4 cellular contexts compared by ENCODE assay signal in the genomic region with DNA sequence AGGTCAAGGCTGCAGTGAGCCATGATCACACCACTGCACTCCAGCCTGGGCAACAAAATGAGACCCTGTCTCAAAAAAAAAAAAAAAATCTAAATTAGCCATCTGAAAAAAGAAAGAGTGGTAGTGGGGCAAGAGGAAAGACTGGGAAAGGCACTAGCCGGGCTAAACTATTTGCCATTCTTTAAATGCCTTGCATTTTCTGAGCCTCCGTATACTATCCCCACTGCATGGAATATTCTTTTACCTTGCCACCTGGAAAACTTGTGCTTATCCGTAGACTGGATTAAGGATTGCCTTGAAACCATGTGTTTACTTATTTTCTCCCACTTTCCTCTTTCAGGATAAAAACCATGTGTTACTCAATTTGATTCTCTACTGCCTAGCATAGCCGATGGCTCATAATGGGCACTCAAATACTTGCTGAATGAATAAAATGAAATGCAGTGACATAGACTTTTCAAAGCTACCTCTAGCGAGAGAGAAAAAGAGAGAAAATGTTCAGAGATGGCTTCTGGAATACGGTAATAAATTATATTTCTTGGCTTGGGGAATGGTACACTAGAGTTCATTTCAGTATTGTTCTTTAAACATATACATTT.
TF ChIP-seq lines count a peak whose summit lies in the region.

No MANE protein-coding gene starts in this region.

TF ChIP-seq in SK-N-SH, 30 proteins besides CTCF, POLR2A, EP300 and RAD21:
- TF ChIP-seq, protein P1, sequence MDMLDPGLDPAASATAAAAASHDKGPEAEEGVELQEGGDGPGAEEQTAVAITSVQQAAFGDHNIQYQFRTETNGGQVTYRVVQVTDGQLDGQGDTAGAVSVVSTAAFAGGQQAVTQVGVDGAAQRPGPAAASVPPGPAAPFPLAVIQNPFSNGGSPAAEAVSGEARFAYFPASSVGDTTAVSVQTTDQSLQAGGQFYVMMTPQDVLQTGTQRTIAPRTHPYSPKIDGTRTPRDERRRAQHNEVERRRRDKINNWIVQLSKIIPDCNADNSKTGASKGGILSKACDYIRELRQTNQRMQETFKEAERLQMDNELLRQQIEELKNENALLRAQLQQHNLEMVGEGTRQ (IDR thresholded peaks at IDR 0.05; ENCODE audit: borderline replicate concordance, low read depth, low read length) = no peak
- TF ChIP-seq TCF12 (IDR thresholded peaks at IDR 0.05) = 0 out of 2 replicates have a peak, but pooled peaks have one; percentile 11
- TF ChIP-seq GABPA (IDR thresholded peaks at IDR 0.05; ENCODE audit: low read depth) = no peak
- TF ChIP-seq TEAD4 (IDR thresholded peaks at IDR 0.05; ENCODE audit: borderline replicate concordance, insufficient read depth) = no peak
- no peak for TF ChIP-seq RFX5 (IDR thresholded peaks at IDR 0.05; ENCODE audit: low read length)
TF ChIP-seq in SK-N-SH: peak in this region for 1.

TF ChIP-seq in SK-N-SH treated with all-trans-retinoic acid at 6 μM for 48 hours, 23 proteins besides CTCF, POLR2A, EP300 and RAD21:
- TF ChIP-seq TCF4 (CRISPR knock-in tag; IDR thresholded peaks at IDR 0.05; ENCODE audit: borderline replicate concordance) (no peak), ZC3H10 (CRISPR knock-in tag; IDR thresholded peaks at IDR 0.05) (no peak), ESRRG (CRISPR knock-in tag; IDR thresholded peaks at IDR 0.05) (no peak), TOX (CRISPR knock-in tag; IDR thresholded peaks at IDR 0.05; ENCODE audit: borderline replicate concordance) (no peak), SNAI2 (CRISPR knock-in tag; IDR thresholded peaks at IDR 0.05) (no peak), ZNF70 (CRISPR knock-in tag; IDR thresholded peaks at IDR 0.05) (no peak), ZNF8 (CRISPR knock-in tag; IDR thresholded peaks at IDR 0.05) (no peak), GLIS3 (CRISPR knock-in tag; IDR thresholded peaks at IDR 0.05) (no peak), CSDC2 (CRISPR knock-in tag; IDR thresholded peaks at IDR 0.05) (no peak)
- TF ChIP-seq, protein P2, sequence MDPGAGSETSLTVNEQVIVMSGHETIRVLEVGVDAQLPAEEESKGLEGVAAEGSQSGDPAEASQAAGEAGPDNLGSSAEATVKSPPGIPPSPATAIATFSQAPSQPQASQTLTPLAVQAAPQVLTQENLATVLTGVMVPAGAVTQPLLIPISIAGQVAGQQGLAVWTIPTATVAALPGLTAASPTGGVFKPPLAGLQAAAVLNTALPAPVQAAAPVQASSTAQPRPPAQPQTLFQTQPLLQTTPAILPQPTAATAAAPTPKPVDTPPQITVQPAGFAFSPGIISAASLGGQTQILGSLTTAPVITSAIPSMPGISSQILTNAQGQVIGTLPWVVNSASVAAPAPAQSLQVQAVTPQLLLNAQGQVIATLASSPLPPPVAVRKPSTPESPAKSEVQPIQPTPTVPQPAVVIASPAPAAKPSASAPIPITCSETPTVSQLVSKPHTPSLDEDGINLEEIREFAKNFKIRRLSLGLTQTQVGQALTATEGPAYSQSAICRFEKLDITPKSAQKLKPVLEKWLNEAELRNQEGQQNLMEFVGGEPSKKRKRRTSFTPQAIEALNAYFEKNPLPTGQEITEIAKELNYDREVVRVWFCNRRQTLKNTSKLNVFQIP (CRISPR knock-in tag; IDR thresholded peaks at IDR 0.05; ENCODE audit: borderline replicate concordance, low read depth) = no peak
- TF ChIP-seq, protein P3, sequence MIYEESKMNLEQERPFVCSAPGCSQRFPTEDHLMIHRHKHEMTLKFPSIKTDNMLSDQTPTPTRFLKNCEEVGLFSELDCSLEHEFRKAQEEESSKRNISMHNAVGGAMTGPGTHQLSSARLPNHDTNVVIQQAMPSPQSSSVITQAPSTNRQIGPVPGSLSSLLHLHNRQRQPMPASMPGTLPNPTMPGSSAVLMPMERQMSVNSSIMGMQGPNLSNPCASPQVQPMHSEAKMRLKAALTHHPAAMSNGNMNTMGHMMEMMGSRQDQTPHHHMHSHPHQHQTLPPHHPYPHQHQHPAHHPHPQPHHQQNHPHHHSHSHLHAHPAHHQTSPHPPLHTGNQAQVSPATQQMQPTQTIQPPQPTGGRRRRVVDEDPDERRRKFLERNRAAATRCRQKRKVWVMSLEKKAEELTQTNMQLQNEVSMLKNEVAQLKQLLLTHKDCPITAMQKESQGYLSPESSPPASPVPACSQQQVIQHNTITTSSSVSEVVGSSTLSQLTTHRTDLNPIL (CRISPR knock-in tag; IDR thresholded peaks at IDR 0.05; ENCODE audit: low read depth) = no peak

TF ChIP-seq in IMR-90, 13 proteins besides CTCF, POLR2A, EP300 and RAD21:
- TF ChIP-seq BHLHE40 (IDR thresholded peaks at IDR 0.05; ENCODE audit: low read depth, low read length) = no peak
- TF ChIP-seq, protein P4, sequence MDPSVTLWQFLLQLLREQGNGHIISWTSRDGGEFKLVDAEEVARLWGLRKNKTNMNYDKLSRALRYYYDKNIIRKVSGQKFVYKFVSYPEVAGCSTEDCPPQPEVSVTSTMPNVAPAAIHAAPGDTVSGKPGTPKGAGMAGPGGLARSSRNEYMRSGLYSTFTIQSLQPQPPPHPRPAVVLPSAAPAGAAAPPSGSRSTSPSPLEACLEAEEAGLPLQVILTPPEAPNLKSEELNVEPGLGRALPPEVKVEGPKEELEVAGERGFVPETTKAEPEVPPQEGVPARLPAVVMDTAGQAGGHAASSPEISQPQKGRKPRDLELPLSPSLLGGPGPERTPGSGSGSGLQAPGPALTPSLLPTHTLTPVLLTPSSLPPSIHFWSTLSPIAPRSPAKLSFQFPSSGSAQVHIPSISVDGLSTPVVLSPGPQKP (IDR thresholded peaks at IDR 0.05; ENCODE audit: borderline replicate concordance, low read depth, low read length) = no peak
- no peak for TF ChIP-seq CEBPB (IDR thresholded peaks at IDR 0.05; ENCODE audit: low read depth, low read length)
- TF ChIP-seq RCOR1 (IDR thresholded peaks at IDR 0.05; ENCODE audit: insufficient replicate concordance, low read length) = no peak
- TF ChIP-seq NFE2L2 (IDR thresholded peaks at IDR 0.05; ENCODE audit: low read depth, low read length) = no peak
- TF ChIP-seq, protein P1 (IDR thresholded peaks at IDR 0.05; ENCODE audit: low read depth, low read length) = no peak
- no peak for TF ChIP-seq MAFK (IDR thresholded peaks at IDR 0.05; ENCODE audit: low read depth, low read length)
- TF ChIP-seq FOS (IDR thresholded peaks at IDR 0.05; ENCODE audit: low read depth, low read length) = no peak
- no peak for TF ChIP-seq MAZ (IDR thresholded peaks at IDR 0.05; ENCODE audit: borderline replicate concordance, low read depth, low read length)
- TF ChIP-seq RFX5 (IDR thresholded peaks at IDR 0.05; ENCODE audit: low read depth, low read length) = no peak
- TF ChIP-seq SMC3 (IDR thresholded peaks at IDR 0.05; ENCODE audit: low read depth, low read length) = no peak
- no peak for TF ChIP-seq MXI1 (IDR thresholded peaks at IDR 0.05; ENCODE audit: borderline replicate concordance, low read depth, low read length)
- TF ChIP-seq CHD1 (IDR thresholded peaks at IDR 0.05; ENCODE audit: low read depth, low read length) = no peak

TF ChIP-seq in H1, 55 proteins besides CTCF, POLR2A, EP300 and RAD21:
- no peak for TF ChIP-seq RXRA (IDR thresholded peaks at IDR 0.05; ENCODE audit: insufficient read depth, low read depth, low read length)
- no peak for TF ChIP-seq SP2 (IDR thresholded peaks at IDR 0.05; ENCODE audit: low read length)
- no peak for TF ChIP-seq CBX5 (IDR thresholded peaks at IDR 0.05; ENCODE audit: low read depth, low read length)
- no peak for TF ChIP-seq HDAC6 (IDR thresholded peaks at IDR 0.05; ENCODE audit: low read depth, low read length)
- no peak for TF ChIP-seq POU5F1 (IDR thresholded peaks at IDR 0.05; ENCODE audit: low read depth, low read length)
- TF ChIP-seq JUN (IDR thresholded peaks at IDR 0.05; ENCODE audit: low read depth, low read length) = no peak
- TF ChIP-seq HDAC2 (IDR thresholded peaks at IDR 0.05; ENCODE audit: borderline replicate concordance in 1 of 2, low read depth in 2 of 2, low read length in 2 of 2) = no peak
- no peak for TF ChIP-seq GTF2F1 (IDR thresholded peaks at IDR 0.05; ENCODE audit: borderline replicate concordance, low read depth, low read length)
- no peak for TF ChIP-seq SP1 (IDR thresholded peaks at IDR 0.05; ENCODE audit: low read depth, low read length)
- TF ChIP-seq, protein P5, sequence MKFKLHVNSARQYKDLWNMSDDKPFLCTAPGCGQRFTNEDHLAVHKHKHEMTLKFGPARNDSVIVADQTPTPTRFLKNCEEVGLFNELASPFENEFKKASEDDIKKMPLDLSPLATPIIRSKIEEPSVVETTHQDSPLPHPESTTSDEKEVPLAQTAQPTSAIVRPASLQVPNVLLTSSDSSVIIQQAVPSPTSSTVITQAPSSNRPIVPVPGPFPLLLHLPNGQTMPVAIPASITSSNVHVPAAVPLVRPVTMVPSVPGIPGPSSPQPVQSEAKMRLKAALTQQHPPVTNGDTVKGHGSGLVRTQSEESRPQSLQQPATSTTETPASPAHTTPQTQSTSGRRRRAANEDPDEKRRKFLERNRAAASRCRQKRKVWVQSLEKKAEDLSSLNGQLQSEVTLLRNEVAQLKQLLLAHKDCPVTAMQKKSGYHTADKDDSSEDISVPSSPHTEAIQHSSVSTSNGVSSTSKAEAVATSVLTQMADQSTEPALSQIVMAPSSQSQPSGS (IDR thresholded peaks at IDR 0.05; ENCODE audit: low read length) = no peak
- no peak for TF ChIP-seq CREB1 (IDR thresholded peaks at IDR 0.05)
- no peak for TF ChIP-seq PHF8 (conservative IDR thresholded peaks at IDR 0.05; ENCODE audit: low read depth, low read length)
- no peak for TF ChIP-seq SIRT6 (IDR thresholded peaks at IDR 0.05; ENCODE audit: low read length)
- TF ChIP-seq SAP30 (IDR thresholded peaks at IDR 0.05; ENCODE audit: insufficient read depth, insufficient replicate concordance, low read length) = no peak
- TF ChIP-seq CEBPB (IDR thresholded peaks at IDR 0.05; ENCODE audit: low read depth, low read length) = no peak
- no peak for TF ChIP-seq EZH2 (IDR thresholded peaks at IDR 0.05; ENCODE audit: low read depth, low read length, severe bottlenecking)
- TF ChIP-seq ASH2L (IDR thresholded peaks at IDR 0.05; ENCODE audit: low read length) = no peak
- no peak for TF ChIP-seq BRCA1 (IDR thresholded peaks at IDR 0.05; ENCODE audit: low read depth, low read length)
